In the genomic region with DNA sequence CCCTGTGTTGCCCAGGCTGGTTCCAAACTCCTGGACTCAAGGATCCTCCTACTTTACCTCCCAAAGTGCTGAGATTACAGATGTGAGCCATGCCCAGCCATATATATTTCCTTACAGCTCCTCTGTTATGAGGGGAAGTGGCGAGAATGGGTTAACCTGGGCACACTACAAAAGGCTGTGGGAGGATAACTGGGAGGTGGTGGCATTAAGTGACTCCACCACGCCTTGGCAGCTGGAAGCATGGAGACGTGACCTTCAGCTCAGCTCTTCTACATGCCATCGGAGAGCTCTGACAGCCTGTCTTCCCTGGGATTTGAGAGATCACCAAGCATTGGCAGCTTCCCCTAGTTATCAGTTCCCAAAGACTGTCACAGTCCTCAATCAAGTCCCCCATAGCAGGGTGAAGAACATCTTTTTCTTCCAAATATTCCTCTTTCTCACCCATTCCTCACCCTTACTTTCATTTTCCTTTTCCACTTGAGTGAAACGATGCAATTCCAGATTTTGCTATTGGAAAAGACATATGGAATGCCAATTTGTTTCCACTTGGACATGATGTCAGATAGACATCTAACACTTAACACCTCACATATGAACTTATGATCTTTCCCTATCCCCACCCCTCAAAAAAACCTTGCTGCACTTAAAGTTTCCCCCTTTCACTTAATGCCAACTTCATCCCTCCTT, we compare ENCODE assay signal across 12 cellular contexts. TPM values are rescaled to one million over a fixed set of nuclear protein-coding genes. Genes with fewer than 3 reads are reported as not detected.
DNase-seq lines count a peak whose midpoint lies in the region; TF ChIP-seq lines count a peak whose summit lies in the region.
"Had no signal": no experiment of that assay in that cellular context is flagged by ENCODE, and none has a peak within 500 bp of the region (broad histone marks: within the 10 kb centered on the region; RNA-seq: fewer than 3 reads in every experiment).

No MANE protein-coding gene starts in this region.

- no peak overlapping the region for H3K27ac ChIP-seq in HEK293 (ENCODE audit: extremely low read depth, low read depth, low read length)
- H3K27ac ChIP-seq in dorsolateral prefrontal cortex = peak overlapping the region in 2 of 59 donors; percentile 14 to 17
- no peak overlapping the region for H3K27ac ChIP-seq in mesendoderm (ENCODE audit: low read depth, low read length)
- H3K27ac ChIP-seq: cardiac muscle cell, parathyroid adenoma, SK-N-MC had no signal

- peak overlapping the region; percentile 31 for H3K56ac ChIP-seq in mesendoderm (ENCODE audit: low read length)

- H3K4me1 ChIP-seq in HEK293 (ENCODE audit: control insufficient read depth, insufficient read depth, low read length) = peaks cover 6% of the 10 kb centered on the region; the same call in 1 of the 2 replicates
- peaks cover 10% of the 10 kb centered on the region for H3K4me1 ChIP-seq in mesendoderm (ENCODE audit: control insufficient read depth, low read depth, low read length)
- H3K4me1 ChIP-seq: parathyroid adenoma had no signal

- TF ChIP-seq CTCF in HEK293 (tag by site-specific recombination; IDR thresholded peaks at IDR 0.05) (no peak), dorsolateral prefrontal cortex (IDR thresholded peaks at IDR 0.05 in 54 of 56, conservative IDR thresholded peaks at IDR 0.05 in 2 of 56; ENCODE audit: low read depth in 1 of 56, partially characterized antibody in 56 of 56) (no peak)

- H3K36me3 ChIP-seq in HEK293 (ENCODE audit: control insufficient read depth in 2 of 2, insufficient read depth in 1 of 2, low read length in 2 of 2) (no peaks in the 10 kb centered on the region), mesendoderm (ENCODE audit: control insufficient read depth, insufficient read depth, low read length) (no peaks in the 10 kb centered on the region)
- H3K36me3 ChIP-seq: cardiac muscle cell had no signal

- no peak overlapping the region for H2BK15ac ChIP-seq in mesendoderm (replicated peaks; ENCODE audit: low read depth)

- POLR2A ChIA-PET in HEK293 (lab: Yijun Ruan, JAX) = no interaction called here

- H2BK120ac ChIP-seq in mesendoderm (ENCODE audit: low read depth, low read length) = no peak overlapping the region

- in situ Hi-C loops in ACHN (cut with HindIII; ENCODE audit: low pct_ligation_motif_present, low pct_unique_long_range_greater_than_20kb, low sequenced_read_pairs) = no loop called here

- H3K18ac ChIP-seq in mesendoderm (ENCODE audit: low read length) = no peak overlapping the region

- WGBS in mesendoderm (ENCODE audit: extremely low coverage, insufficient coverage, low lambda C conversion rate) = 100% methylated on average over 1 of the region's 5 CpGs

- no peak overlapping the region for H2BK5ac ChIP-seq in mesendoderm (ENCODE audit: low read length)

- no peak overlapping the region for H2AK5ac ChIP-seq in mesendoderm (ENCODE audit: low read length)

- no peak overlapping the region for H3K4ac ChIP-seq in mesendoderm (ENCODE audit: low read depth, low read length)

- H3K27me3 ChIP-seq in dorsolateral prefrontal cortex (no peaks in the 10 kb centered on the region), mesendoderm (ENCODE audit: insufficient read depth, low read length, poor library complexity) (no peaks in the 10 kb centered on the region)
- H3K27me3 ChIP-seq: cardiac muscle cell had no signal

- DNase-seq in ACHN (peak; percentile 37), dorsolateral prefrontal cortex (no peak), mesendoderm (no peak), islet precursor cell (no peak), GDM1 (lab: John Stamatoyannopoulos, UW) (no peak), NCI-H1105 treated with DMSO at 0.1 percent for 48 hours (lab: John Stamatoyannopoulos, UW) (no peak), NCI-H524 treated with DMSO at 0.1 percent for 48 hours (lab: John Stamatoyannopoulos, UW) (no peak)
- DNase-seq: NCI-H2081 had no signal

- no peak overlapping the region for H4K5ac ChIP-seq in mesendoderm (ENCODE audit: low read length)

- no peaks in the 10 kb centered on the region for H3K9me3 ChIP-seq in HEK293 (ENCODE audit: control insufficient read depth, insufficient read depth, low read depth, low read length)

- no peak overlapping the region for H3K4me3 ChIP-seq in HEK293 (ENCODE audit: low read depth, low read length)
- peak overlapping the region in 32 of 59 donors; percentile 1 to 46 (median 24) for H3K4me3 ChIP-seq in dorsolateral prefrontal cortex
- no peak overlapping the region for H3K4me3 ChIP-seq in mesendoderm (ENCODE audit: low read length)
- H3K4me3 ChIP-seq: cardiac muscle cell, SK-N-MC had no signal

- no peak overlapping the region for H3K4me2 ChIP-seq in mesendoderm (ENCODE audit: low read length)

- CTCF ChIA-PET in HEK293 (lab: Yijun Ruan, JAX) = no interaction called here

- no peak overlapping the region for H3K23ac ChIP-seq in mesendoderm (ENCODE audit: low read length)

- no peak overlapping the region for H4K8ac ChIP-seq in mesendoderm (ENCODE audit: low read depth, low read length)

- H3K79me1 ChIP-seq in mesendoderm (ENCODE audit: low read length) = no peaks in the 10 kb centered on the region

- intact Hi-C loops in dorsolateral prefrontal cortex (cut with DNase I) = no loop called here

- no peak overlapping the region for H3K9ac ChIP-seq in mesendoderm (ENCODE audit: low read length)
- H3K9ac ChIP-seq: parathyroid adenoma had no signal

- no peaks in the 10 kb centered on the region for H3K79me2 ChIP-seq in mesendoderm (ENCODE audit: control insufficient read depth, insufficient read depth, low read length)
- H3K79me2 ChIP-seq: parathyroid adenoma had no signal

TF ChIP-seq in HEK293, 187 proteins besides CTCF, POLR2A, EP300 and RAD21:
- no peak for TF ChIP-seq ZNF311 (tag by site-specific recombination; IDR thresholded peaks at IDR 0.05; ENCODE audit: borderline replicate concordance)
- 0 out of 2 replicates have a peak, but pooled peaks have one; percentile 18 for TF ChIP-seq PRDM1 (tag by site-specific recombination; IDR thresholded peaks at IDR 0.05)

RNA-seq across cellular contexts. Expression of gene PHLDA1, which starts 48.5 kb away (rescaled TPM):
- total RNA-seq in dorsolateral prefrontal cortex = 10 to 100 TPM in 119 of 120 experiments, 1 to 10 TPM in 1; 9.0 to 26.9 (median 17.8) TPM
- 9.4 TPM for polyA plus RNA-seq in mesendoderm (2013, experiment 1 of 2)
- 10.2 TPM for polyA plus RNA-seq in mesendoderm (2013, experiment 2 of 2)

Comparison
In these comparisons a context has a peak if more than half of its experiments do, and no peak if none do; other contexts are left out.
1. H3K4me3 ChIP-seq: peak in dorsolateral prefrontal cortex (32 of 59); none in HEK293 (single experiment) and mesendoderm (single experiment).